In genomic region chr14:102826161-102826560, GRCh38 we compare ENCODE assay signal across 1 cellular context.
TF ChIP-seq lines count a peak whose summit lies in the region.

No MANE protein-coding gene starts in this region.

TF ChIP-seq in WTC11, 78 proteins besides CTCF, POLR2A, EP300 and RAD21 (continued from another document):
- no peak for TF ChIP-seq ATF3 (CRISPR knock-in tag; conservative IDR thresholded peaks at IDR 0.05)
- no peak for TF ChIP-seq NFE2L1 (CRISPR knock-in tag; IDR thresholded peaks at IDR 0.05)
- no peak for TF ChIP-seq AR (CRISPR knock-in tag; IDR thresholded peaks at IDR 0.05)
- no peak for TF ChIP-seq ZMAT4 (CRISPR knock-in tag; IDR thresholded peaks at IDR 0.05)
- TF ChIP-seq SMAD3 (CRISPR knock-in tag; IDR thresholded peaks at IDR 0.05; ENCODE audit: borderline replicate concordance) = no peak
- TF ChIP-seq FOXK1 (CRISPR knock-in tag; IDR thresholded peaks at IDR 0.05) = no peak
- no peak for TF ChIP-seq STAT6 (CRISPR knock-in tag; conservative IDR thresholded peaks at IDR 0.05; ENCODE audit: low read depth)
